13 cellular contexts compared by ENCODE assay signal in the genomic region with DNA sequence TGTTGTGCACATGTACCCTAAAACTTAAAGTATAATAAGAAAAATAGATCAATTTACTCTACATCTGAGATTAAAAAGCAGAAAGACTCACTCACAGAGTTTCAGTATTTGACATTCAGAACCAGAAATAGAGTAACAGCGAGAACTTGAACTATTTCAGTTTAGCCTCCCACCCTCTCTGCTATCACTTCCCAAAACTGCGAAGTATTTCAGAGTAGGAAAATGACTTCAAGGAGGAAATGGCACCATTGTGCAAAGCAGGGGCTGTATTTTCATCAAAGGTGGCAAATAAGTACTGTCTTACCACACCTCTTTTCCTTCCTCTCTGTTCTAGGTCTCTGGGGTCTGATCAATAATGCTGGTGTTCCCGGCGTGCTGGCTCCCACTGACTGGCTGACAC. TPM values are rescaled to one million over a fixed set of nuclear protein-coding genes. Genes with fewer than 3 reads are reported as not detected.
A peak's percentile ranks its signal among the peaks of the same experiment; 100 is the strongest.
DNase-seq lines count a peak whose midpoint lies in the region; ATAC-seq lines count a peak whose summit lies in the region.
"Had no signal": no experiment of that assay in that cellular context is flagged by ENCODE, and none has a peak within 500 bp of the region (broad histone marks: within the 10 kb centered on the region; RNA-seq: fewer than 3 reads in every experiment).

No MANE protein-coding gene starts in this region.

- H3K9me3 Mint-ChIP-seq in activated naive CD4-positive, alpha-beta T cell treated with anti-CD3 and anti-CD28 coated beads, Interleukin-2, amount 50 U/mL, for 72 hours, result peaks cover 3 to 19% of the 10 kb centered on the region in 2 donors
- no peaks in the 10 kb centered on the region for H3K9me3 Mint-ChIP-seq in activated naive CD4-positive, alpha-beta T cell treated with anti-CD3 and anti-CD28 coated beads, Interleukin-2, amount 10 ng/mL, durations not matched to agents 7 days and 5 days
- peaks cover 11 to 18% of the 10 kb centered on the region in 2 donors for H3K9me3 Mint-ChIP-seq in stimulated activated naive B cell treated with anti-CD40 and anti-IgM and Interleukin-4, amounts not matched to agents 10 μg/mL and 1 μg/mL and 100 μg/mL, for 72 hours

- H3K4me1 Mint-ChIP-seq in activated naive CD4-positive, alpha-beta T cell treated with anti-CD3 and anti-CD28 coated beads, Interleukin-2, amount 10 ng/mL, durations not matched to agents 7 days and 5 days, result no peaks in the 10 kb centered on the region
- peaks cover 22 to 44% of the 10 kb centered on the region in 2 donors for H3K4me1 Mint-ChIP-seq in stimulated activated naive B cell treated with anti-CD40 and anti-IgM and Interleukin-4, amounts not matched to agents 10 μg/mL and 1 μg/mL and 100 μg/mL, for 72 hours

- no peak overlapping the region for H3K4me3 ChIP-seq in mesendoderm (ENCODE audit: low read length)

- no peaks in the 10 kb centered on the region for H3K27me3 ChIP-seq in mesendoderm (ENCODE audit: insufficient read depth, low read length, poor library complexity)
- H3K27me3 ChIP-seq: brain microvascular endothelial cell had no signal

- no peaks in the 10 kb centered on the region for H3K79me2 ChIP-seq in mesendoderm (ENCODE audit: control insufficient read depth, insufficient read depth, low read length)

- H3K4me1 ChIP-seq in mesendoderm (ENCODE audit: control insufficient read depth, low read depth, low read length), result no peaks in the 10 kb centered on the region

- H2BK120ac ChIP-seq in mesendoderm (ENCODE audit: low read depth, low read length), result no peak overlapping the region

- H3K23ac ChIP-seq in mesendoderm (ENCODE audit: low read length), result no peak overlapping the region

- no peak for DNase-seq in activated naive CD4-positive, alpha-beta T cell treated with anti-CD3 and anti-CD28 coated beads, Interleukin-2, amount 50 U/mL, for 72 hours (ENCODE audit: low spot score in 2 of 2)
- DNase-seq in activated naive CD4-positive, alpha-beta T cell treated with anti-CD3 and anti-CD28 coated beads, Interleukin-2, amount 10 ng/mL, durations not matched to agents 7 days and 5 days, result no peak
- peak; percentile 90 for DNase-seq in MV-4-11 (lab: John Stamatoyannopoulos, UW)
- peak; percentile 20 for DNase-seq in stimulated activated naive B cell treated with anti-CD40 and anti-IgM and Interleukin-4, amounts not matched to agents 10 μg/mL and 1 μg/mL and 100 μg/mL, for 72 hours
- DNase-seq in mesendoderm, result no peak
- no peak for DNase-seq in NCI-H2171 treated with DMSO at 0.1 percent for 48 hours (lab: John Stamatoyannopoulos, UW)
- no peak for DNase-seq in cerebellar nuclear complex (lab: John Stamatoyannopoulos, UW)
- DNase-seq: brain microvascular endothelial cell, left cardiac atrium had no signal

- H2AK5ac ChIP-seq in mesendoderm (ENCODE audit: low read length), result no peak overlapping the region

- no peaks in the 10 kb centered on the region for H3K36me3 ChIP-seq in mesendoderm (ENCODE audit: control insufficient read depth, insufficient read depth, low read length)
- H3K36me3 ChIP-seq: brain microvascular endothelial cell had no signal

- no peak overlapping the region for H4K5ac ChIP-seq in mesendoderm (ENCODE audit: low read length)

- no peak overlapping the region for H3K27ac ChIP-seq in mesendoderm (ENCODE audit: low read depth, low read length)
- H3K27ac ChIP-seq: brain microvascular endothelial cell had no signal

- H3K4ac ChIP-seq in mesendoderm (ENCODE audit: low read depth, low read length), result no peak overlapping the region

- H3K56ac ChIP-seq in mesendoderm (ENCODE audit: low read length), result no peak overlapping the region

- CTCF ChIA-PET in activated naive CD4-positive, alpha-beta T cell treated with anti-CD3 and anti-CD28 coated beads, Interleukin-2, amount 10 ng/mL, durations not matched to agents 7 days and 5 days (lab: Charles Lee), result no interaction called here

- no peak overlapping the region for H3K27ac Mint-ChIP-seq in activated naive CD4-positive, alpha-beta T cell treated with anti-CD3 and anti-CD28 coated beads, Interleukin-2, amount 50 U/mL, for 72 hours
- H3K27ac Mint-ChIP-seq in activated naive CD4-positive, alpha-beta T cell treated with anti-CD3 and anti-CD28 coated beads, Interleukin-2, amount 10 ng/mL, durations not matched to agents 7 days and 5 days, result no peak overlapping the region
- peak overlapping the region; percentile 31 for H3K27ac Mint-ChIP-seq in stimulated activated naive B cell treated with anti-CD40 and anti-IgM and Interleukin-4, amounts not matched to agents 10 μg/mL and 1 μg/mL and 100 μg/mL, for 72 hours
- H3K27ac Mint-ChIP-seq: type B pancreatic cell had no signal

- no peak overlapping the region for H3K4me2 ChIP-seq in mesendoderm (ENCODE audit: low read length)

- H2BK5ac ChIP-seq in mesendoderm (ENCODE audit: low read length), result no peak overlapping the region

- H4K8ac ChIP-seq in mesendoderm (ENCODE audit: low read depth, low read length), result no peak overlapping the region

- peaks cover 9 to 44% of the 10 kb centered on the region in 2 donors for H3K36me3 Mint-ChIP-seq in activated naive CD4-positive, alpha-beta T cell treated with anti-CD3 and anti-CD28 coated beads, Interleukin-2, amount 50 U/mL, for 72 hours
- H3K36me3 Mint-ChIP-seq in activated naive CD4-positive, alpha-beta T cell treated with anti-CD3 and anti-CD28 coated beads, Interleukin-2, amount 10 ng/mL, durations not matched to agents 7 days and 5 days, result no peaks in the 10 kb centered on the region
- H3K36me3 Mint-ChIP-seq in stimulated activated naive B cell treated with anti-CD40 and anti-IgM and Interleukin-4, amounts not matched to agents 10 μg/mL and 1 μg/mL and 100 μg/mL, for 72 hours, result peaks cover 3 to 12% of the 10 kb centered on the region in 2 donors
- H3K36me3 Mint-ChIP-seq: type B pancreatic cell had no signal

- no peak overlapping the region for H3K4me3 Mint-ChIP-seq in activated naive CD4-positive, alpha-beta T cell treated with anti-CD3 and anti-CD28 coated beads, Interleukin-2, amount 10 ng/mL, durations not matched to agents 7 days and 5 days
- H3K4me3 Mint-ChIP-seq in stimulated activated naive B cell treated with anti-CD40 and anti-IgM and Interleukin-4, amounts not matched to agents 10 μg/mL and 1 μg/mL and 100 μg/mL, for 72 hours, result peak overlapping the region in 1 of 2 donors; percentile 7
- H3K4me3 Mint-ChIP-seq: type B pancreatic cell had no signal

- no peak overlapping the region for H2BK15ac ChIP-seq in mesendoderm (replicated peaks; ENCODE audit: low read depth)

- peaks cover 9% of the 10 kb centered on the region for H3K27me3 Mint-ChIP-seq in activated naive CD4-positive, alpha-beta T cell treated with anti-CD3 and anti-CD28 coated beads, Interleukin-2, amount 10 ng/mL, durations not matched to agents 7 days and 5 days
- no peaks in the 10 kb centered on the region for H3K27me3 Mint-ChIP-seq in stimulated activated naive B cell treated with anti-CD40 and anti-IgM and Interleukin-4, amounts not matched to agents 10 μg/mL and 1 μg/mL and 100 μg/mL, for 72 hours

- H3K9ac ChIP-seq in mesendoderm (ENCODE audit: low read length), result no peak overlapping the region

- no CpG with 5 or more reads among the region's 4 CpGs for WGBS in mesendoderm (ENCODE audit: extremely low coverage, insufficient coverage, low lambda C conversion rate)

- H3K79me1 ChIP-seq in mesendoderm (ENCODE audit: low read length), result no peaks in the 10 kb centered on the region

- H3K18ac ChIP-seq in mesendoderm (ENCODE audit: low read length), result no peak overlapping the region

- peak; percentile 24 to 82 for ATAC-seq in activated naive CD4-positive, alpha-beta T cell treated with anti-CD3 and anti-CD28 coated beads, Interleukin-2, amount 50 U/mL, for 72 hours
- peak; percentile 75 for ATAC-seq in HG02610 (IDR thresholded peaks at IDR 0.05; ENCODE audit: unreplicated experiment)
- ATAC-seq in stimulated activated naive B cell treated with anti-CD40 and anti-IgM and Interleukin-4, amounts not matched to agents 10 μg/mL and 1 μg/mL and 100 μg/mL, for 72 hours (replicated peaks), result peak; percentile 51 to 58
- ATAC-seq: left cardiac atrium had no signal

RNA-seq across cellular contexts. Expression of a gene that starts 13.6 kb away (rescaled TPM):
- 10 to 100 TPM in 1 of 2 donors, 1 to 10 TPM in 1; 5.9 to 11.5 TPM for total RNA-seq in activated naive CD4-positive, alpha-beta T cell treated with anti-CD3 and anti-CD28 coated beads, Interleukin-2, amount 50 U/mL, for 72 hours
- not detected for polyA plus RNA-seq in mesendoderm (2013, experiment 1 of 2)
- not detected for polyA plus RNA-seq in mesendoderm (2013, experiment 2 of 2)
- total RNA-seq: H1, osteoblast had no signal
- polyA plus RNA-seq: H1 had no signal

RNA-seq across cellular contexts. Expression of a gene that starts 51.9 kb away (rescaled TPM):
- total RNA-seq in activated naive CD4-positive, alpha-beta T cell treated with anti-CD3 and anti-CD28 coated beads, Interleukin-2, amount 50 U/mL, for 72 hours, result not detected
- polyA plus RNA-seq in mesendoderm (2013, experiment 1 of 2), result 0.03 TPM
- polyA plus RNA-seq in mesendoderm (2013, experiment 2 of 2), result 0.03 TPM
- total RNA-seq: H1, osteoblast had no signal
- polyA plus RNA-seq: H1 had no signal

Comparison
In these comparisons a context has a peak if more than half of its experiments do, and no peak if none do; other contexts are left out.
1. DNase-seq: peak in MV-4-11 (single experiment) and stimulated activated naive B cell treated with anti-CD40 and anti-IgM and Interleukin-4, amounts not matched to agents 10 μg/mL and 1 μg/mL and 100 μg/mL, for 72 hours (single experiment); none in activated naive CD4-positive, alpha-beta T cell treated with anti-CD3 and anti-CD28 coated beads, Interleukin-2, amount 50 U/mL, for 72 hours (0 of 2), activated naive CD4-positive, alpha-beta T cell treated with anti-CD3 and anti-CD28 coated beads, Interleukin-2, amount 10 ng/mL, durations not matched to agents 7 days and 5 days (single experiment), mesendoderm (single experiment), NCI-H2171 treated with DMSO at 0.1 percent for 48 hours (single experiment) and cerebellar nuclear complex (0 of 2).
2. Peak in every context shown above with its lines, with median percentiles within 50 percentile points of each other: ATAC-seq.